Comparison of ENCODE assay signal across 8 cellular contexts in genomic region chr18:58862851-58863538, GRCh38. TPM values are rescaled to one million over a fixed set of nuclear protein-coding genes. Genes with fewer than 3 reads are reported as not detected.
DNase-seq lines count a peak whose midpoint lies in the region; ATAC-seq and TF ChIP-seq lines count a peak whose summit lies in the region.

No MANE protein-coding gene starts in this region.

- peak overlapping the region in 1 of 3 donors; percentile 17 for H3K4me3 ChIP-seq in thyroid gland (replicated peaks in 1 of 3)

- intact Hi-C loops in thyroid gland (cut with DNase I): no loop called here

- H3K4me1 Mint-ChIP-seq in T-helper 17 cell: peaks cover 12% of the 10 kb centered on the region

- peak; percentile 24 for ATAC-seq in HG02981 (IDR thresholded peaks at IDR 0.05; ENCODE audit: unreplicated experiment)
- peak; percentile 55 for ATAC-seq in T-helper 17 cell
- no peak for ATAC-seq in HG02610 (IDR thresholded peaks at IDR 0.05; ENCODE audit: unreplicated experiment)

- peak overlapping the region; percentile 82 for H3K4me3 Mint-ChIP-seq in T-helper 17 cell

- H3K36me3 Mint-ChIP-seq in T-helper 17 cell (ENCODE audit: low read depth): peaks cover 3% of the 10 kb centered on the region

- TF ChIP-seq POLR2A in thyroid gland (IDR thresholded peaks at IDR 0.05): no peak

- peaks cover 66 to 85% of the 10 kb centered on the region in 2 donors for H3K4me1 ChIP-seq in thyroid gland

- H3K27me3 ChIP-seq in thyroid gland: no peaks in the 10 kb centered on the region

- peak overlapping the region; percentile 87 for H3K27ac Mint-ChIP-seq in T-helper 17 cell

- peak; percentile 61 for DNase-seq in DMS153 treated with DMSO at 0.1 percent for 48 hours (lab: John Stamatoyannopoulos, UW; ENCODE audit: unreplicated experiment)
- no peak for DNase-seq in DMS153 (lab: John Stamatoyannopoulos, UW)
- peak in 1 of 3 donors; percentile 11 for DNase-seq in T-helper 17 cell
- DNase-seq in ecto neural progenitor cell (ENCODE audit: low spot score): peak; percentile 65
- DNase-seq in midbrain (lab: John Stamatoyannopoulos, UW): peak; percentile 65
- peak; percentile 27 to 33 for DNase-seq in thyroid gland

- H3K9me3 ChIP-seq in T-helper 17 cell (ENCODE audit: control insufficient read depth, low read length, poor library complexity, severe bottlenecking) (no peaks in the 10 kb centered on the region), thyroid gland (no peaks in the 10 kb centered on the region)

- TF ChIP-seq CTCF in thyroid gland (IDR thresholded peaks at IDR 0.05): no peak

- no peaks in the 10 kb centered on the region for H3K36me3 ChIP-seq in thyroid gland

- peaks cover 65% of the 10 kb centered on the region for H3K27me3 Mint-ChIP-seq in T-helper 17 cell

- 19 to 20% methylated on average over 13 to 15 of the region's 66 CpGs for WGBS in thyroid gland, 2 donors

- H3K27ac ChIP-seq in thyroid gland: peak overlapping the region; percentile 74 to 99 (median 96)

RNA-seq across cellular contexts. Expression of gene ZNF532, which starts 1.7 kb away (rescaled TPM):
- 10 to 100 TPM; 12.9 to 17.7 TPM for total RNA-seq in T-helper 17 cell
- 100 to 1,000 TPM in 3 of 4 donors, 10 to 100 TPM in 1; 80.2 to 111 (median 109) TPM for total RNA-seq in thyroid gland

Comparison
In these comparisons a context has a peak if more than half of its experiments do, and no peak if none do; other contexts are left out.
1. RNA of gene ZNF532, which starts 1.7 kb away (total RNA-seq): 80.2 to 111 TPM in thyroid gland; 12.9 to 17.7 TPM in T-helper 17 cell; every median in the first group is over 4 times any median in the second.